24 cellular contexts compared by ENCODE assay signal in the genomic region with DNA sequence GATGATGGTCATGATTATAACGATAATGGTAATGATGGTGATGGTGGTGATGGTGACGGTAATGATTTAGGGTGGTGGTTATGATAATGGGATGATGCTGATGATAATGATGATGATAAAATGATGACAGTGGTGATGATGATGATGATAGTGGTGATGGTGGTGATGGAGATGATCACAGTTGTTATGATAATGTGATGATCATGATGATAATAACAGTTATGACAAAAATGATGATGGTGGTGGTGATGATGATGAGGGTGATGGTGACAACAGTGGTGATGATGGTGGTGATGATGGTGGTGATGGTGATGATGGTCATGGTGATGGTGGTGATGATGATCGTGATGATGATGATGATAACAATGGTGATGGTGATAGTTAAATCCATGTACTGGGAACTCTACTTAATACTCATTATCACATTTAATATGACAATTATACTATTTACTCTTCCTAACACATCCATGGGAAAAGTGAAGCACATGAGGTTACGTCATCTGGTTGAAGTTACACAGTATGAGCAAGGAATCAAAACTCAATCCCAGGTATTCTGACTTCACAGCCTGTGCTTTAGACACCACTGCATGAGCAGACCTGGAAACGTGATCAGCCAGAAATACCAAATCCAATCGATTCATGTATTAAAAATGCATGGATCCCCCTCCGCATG.
DNase-seq lines count a peak whose midpoint lies in the region; ATAC-seq, FAIRE-seq and TF ChIP-seq lines count a peak whose summit lies in the region.
"Had no signal": no experiment of that assay in that cellular context is flagged by ENCODE, and none has a peak within 500 bp of the region (broad histone marks: within the 10 kb centered on the region; RNA-seq: fewer than 3 reads in every experiment).

No MANE protein-coding gene starts in this region.

- intact Hi-C loops in cardiac septum (cut with DNase I) = no loop called here
- intact Hi-C loops in heart left ventricle (cut with DNase I) = no loop called here
- intact Hi-C loops in K562 (cut with micrococcal nuclease) = no loop called here

- no TSS peak for BruUV-seq in K562 (replicated peaks; lab: Mats Ljungman, UMichigan)

- H3K4me2 ChIP-seq in K562 (ENCODE audit: insufficient read depth, low read length) = no peak overlapping the region
- H3K4me2 ChIP-seq: BLaER1 had no signal

- TF ChIP-seq POLR2A in heart left ventricle (IDR thresholded peaks at IDR 0.05) (no peak), K562 (conservative IDR thresholded peaks at IDR 0.05) (no peak)

- peaks cover 3% of the 10 kb centered on the region for H3K36me3 Mint-ChIP-seq in activated CD4-positive, alpha-beta memory T cell treated with anti-CD3 and anti-CD28 coated beads, Interleukin-2, amount 10 ng/mL, durations not matched to agents 7 days and 5 days (ENCODE audit: low read depth)
- H3K36me3 Mint-ChIP-seq: CD4-positive, CD25-positive, alpha-beta regulatory T cell; CD8-positive, alpha-beta T cell had no signal

- no peak overlapping the region for H3K9ac ChIP-seq in K562 (ENCODE audit: insufficient read depth in 1 of 2, low read depth in 2 of 2, low read length in 2 of 2)
- H3K9ac ChIP-seq: BLaER1 had no signal

- DNase-seq in cardiac septum (ENCODE audit: low spot score) = peak; percentile 2
- no peak for DNase-seq in heart left ventricle
- DNase-seq in HTR-8/SVneo (ENCODE audit: insufficient read length, low spot score) = no peak
- no peak for DNase-seq in K562 (ENCODE audit: extremely low read depth in 1 of 4, low spot score in 3 of 4)
- no peak for DNase-seq in urothelium cell line (ENCODE audit: low spot score)
- no peak for DNase-seq in activated CD4-positive, alpha-beta memory T cell treated with anti-CD3 and anti-CD28 coated beads, Interleukin-2, amount 10 ng/mL, durations not matched to agents 7 days and 5 days
- DNase-seq in GDM1 (lab: John Stamatoyannopoulos, UW) = no peak
- DNase-seq: Caco-2; CD4-positive, CD25-positive, alpha-beta regulatory T cell; CD8-positive, alpha-beta T cell; DMS153; DND-41; GOT3; H7; HCEC 1CT had no signal

- H3K4me3 ChIP-seq in heart left ventricle = no peak overlapping the region
- no peak overlapping the region for H3K4me3 ChIP-seq in K562
- H3K4me3 ChIP-seq: BLaER1, GM12878 had no signal

- H3K27ac Mint-ChIP-seq in activated CD4-positive, alpha-beta memory T cell treated with anti-CD3 and anti-CD28 coated beads, Interleukin-2, amount 10 ng/mL, durations not matched to agents 7 days and 5 days = no peak overlapping the region
- H3K27ac Mint-ChIP-seq: B cell; CD4-positive, CD25-positive, alpha-beta regulatory T cell; CD8-positive, alpha-beta T cell had no signal

- H3K79me2 ChIP-seq in K562 (ENCODE audit: control insufficient read depth, insufficient read depth, low read length) = peaks cover 13% of the 10 kb centered on the region

- FAIRE-seq in HTR-8/SVneo (lab: Jason Lieb, UNC) = peak; percentile 76
- no peak for FAIRE-seq in K562 (lab: Jason Lieb, UNC)
- FAIRE-seq in urothelium cell line (lab: Jason Lieb, UNC) = peak; percentile 99
- FAIRE-seq: A204.1, G401.6, GM12878, GM18507 had no signal

- peaks cover 2% of the 10 kb centered on the region for H3K9me1 ChIP-seq in K562 (ENCODE audit: control insufficient read depth, insufficient read depth, low read length)

- H3K36me3 ChIP-seq in heart left ventricle (no peaks in the 10 kb centered on the region), K562 (ENCODE audit: control insufficient read depth, insufficient read depth, low read length) (peaks cover 8% of the 10 kb centered on the region)
- H3K36me3 ChIP-seq: BLaER1 had no signal

- TF ChIP-seq RAD21 in K562 (CRISPR knock-in tag; conservative IDR thresholded peaks at IDR 0.05 in 1 of 2, IDR thresholded peaks at IDR 0.05 in 1 of 2) = no peak

- H3K4me1 Mint-ChIP-seq in activated CD4-positive, alpha-beta memory T cell treated with anti-CD3 and anti-CD28 coated beads, Interleukin-2, amount 10 ng/mL, durations not matched to agents 7 days and 5 days = peaks cover 15% of the 10 kb centered on the region

- ATAC-seq in heart left ventricle = no peak
- no peak for ATAC-seq in K562
- ATAC-seq in HG02852 (IDR thresholded peaks at IDR 0.05; ENCODE audit: unreplicated experiment) = no peak
- ATAC-seq: CD8-positive, alpha-beta T cell; GM12878 had no signal

- H3K27me3 ChIP-seq in heart left ventricle = no peaks in the 10 kb centered on the region
- no peaks in the 10 kb centered on the region for H3K27me3 ChIP-seq in K562 (ENCODE audit: control insufficient read depth in 2 of 2, insufficient read depth in 2 of 2, low read length in 2 of 2)
- H3K27me3 ChIP-seq: BLaER1 had no signal

- in situ Hi-C loops in K562 (cut with MboI) = no loop called here

- no peak for TF ChIP-seq EP300 in K562 (IDR thresholded peaks at IDR 0.05; ENCODE audit: low read length)

- H3K4me3 Mint-ChIP-seq in activated CD4-positive, alpha-beta memory T cell treated with anti-CD3 and anti-CD28 coated beads, Interleukin-2, amount 10 ng/mL, durations not matched to agents 7 days and 5 days = no peak overlapping the region
- H3K4me3 Mint-ChIP-seq: B cell; CD4-positive, CD25-positive, alpha-beta regulatory T cell; CD8-positive, alpha-beta T cell had no signal

- CTCF ChIA-PET in K562 (lab: Yijun Ruan, JAX; ENCODE audit: low intra/inter-chr PET ratio) = no interaction called here
- CTCF ChIA-PET in activated CD4-positive, alpha-beta memory T cell treated with anti-CD3 and anti-CD28 coated beads, Interleukin-2, amount 10 ng/mL, durations not matched to agents 7 days and 5 days (lab: Charles Lee) = no interaction called here

- POLR2A ChIA-PET in K562 (lab: Yijun Ruan, JAX) = interaction anchor here (0.6 kb wide), 1 partner anchor 48 kb away, joined by 3 read pairs; no protein-coding TSS in a partner anchor
- POLR2A ChIA-PET in activated CD4-positive, alpha-beta memory T cell treated with anti-CD3 and anti-CD28 coated beads, Interleukin-2, amount 10 ng/mL, durations not matched to agents 7 days and 5 days (lab: Charles Lee) = no interaction called here

- H3K4me1 ChIP-seq in heart left ventricle = no peaks in the 10 kb centered on the region
- H3K4me1 ChIP-seq in K562 (replicated peaks in 1 of 2; ENCODE audit: control insufficient read depth in 2 of 2, insufficient read depth in 2 of 2, low read length in 2 of 2) = no peaks in the 10 kb centered on the region; a peak in 3 of 5 replicates

- H3K9me3 ChIP-seq in heart left ventricle = peaks cover 0 to 4% (median under 1%) of the 10 kb centered on the region in 12 donors
- H3K9me3 ChIP-seq in K562 (replicated peaks; ENCODE audit: control insufficient read depth, insufficient read depth, low read depth, low read length) = no peaks in the 10 kb centered on the region; the same call in 1 of the 2 replicates
- H3K9me3 ChIP-seq: BLaER1 had no signal

- H3K27me3 Mint-ChIP-seq in activated CD4-positive, alpha-beta memory T cell treated with anti-CD3 and anti-CD28 coated beads, Interleukin-2, amount 10 ng/mL, durations not matched to agents 7 days and 5 days = no peaks in the 10 kb centered on the region
- H3K27me3 Mint-ChIP-seq: B cell; CD4-positive, CD25-positive, alpha-beta regulatory T cell had no signal

- H4K20me1 ChIP-seq in K562 (replicated peaks; ENCODE audit: control insufficient read depth, insufficient read depth, low read length) = peaks cover 13% of the 10 kb centered on the region
- H4K20me1 ChIP-seq: BLaER1 had no signal

- H2AFZ ChIP-seq in K562 (ENCODE audit: low read depth, low read length) = no peak overlapping the region

- H3K9me3 Mint-ChIP-seq in activated CD4-positive, alpha-beta memory T cell treated with anti-CD3 and anti-CD28 coated beads, Interleukin-2, amount 10 ng/mL, durations not matched to agents 7 days and 5 days = peaks cover 14% of the 10 kb centered on the region

- no peak overlapping the region for H3K27ac ChIP-seq in heart left ventricle
- H3K27ac ChIP-seq in K562 (ENCODE audit: extremely low read depth, low read depth, low read length) = no peak overlapping the region
- H3K27ac ChIP-seq: 22Rv1, BLaER1, C4-2B had no signal

- TF ChIP-seq CTCF in heart left ventricle (IDR thresholded peaks at IDR 0.05) (no peak), K562 (IDR thresholded peaks at IDR 0.05 in 2 of 3, conservative IDR thresholded peaks at IDR 0.05 in 1 of 3; ENCODE audit: insufficient read depth in 2 of 3, low read depth in 1 of 3, low read length in 3 of 3) (no peak)

- 92 to 94% (median 94%) methylated on average over 7 of the region's 7 CpGs for WGBS in heart left ventricle, 4 donors
- WGBS in K562 (ENCODE audit: insufficient coverage, low coverage, missing lambda C conversion rate) = 88% methylated on average over 7 of the region's 7 CpGs

TF ChIP-seq in K562, 482 proteins besides CTCF, POLR2A, EP300 and RAD21 (continues in another document):
- TF ChIP-seq, protein P1, sequence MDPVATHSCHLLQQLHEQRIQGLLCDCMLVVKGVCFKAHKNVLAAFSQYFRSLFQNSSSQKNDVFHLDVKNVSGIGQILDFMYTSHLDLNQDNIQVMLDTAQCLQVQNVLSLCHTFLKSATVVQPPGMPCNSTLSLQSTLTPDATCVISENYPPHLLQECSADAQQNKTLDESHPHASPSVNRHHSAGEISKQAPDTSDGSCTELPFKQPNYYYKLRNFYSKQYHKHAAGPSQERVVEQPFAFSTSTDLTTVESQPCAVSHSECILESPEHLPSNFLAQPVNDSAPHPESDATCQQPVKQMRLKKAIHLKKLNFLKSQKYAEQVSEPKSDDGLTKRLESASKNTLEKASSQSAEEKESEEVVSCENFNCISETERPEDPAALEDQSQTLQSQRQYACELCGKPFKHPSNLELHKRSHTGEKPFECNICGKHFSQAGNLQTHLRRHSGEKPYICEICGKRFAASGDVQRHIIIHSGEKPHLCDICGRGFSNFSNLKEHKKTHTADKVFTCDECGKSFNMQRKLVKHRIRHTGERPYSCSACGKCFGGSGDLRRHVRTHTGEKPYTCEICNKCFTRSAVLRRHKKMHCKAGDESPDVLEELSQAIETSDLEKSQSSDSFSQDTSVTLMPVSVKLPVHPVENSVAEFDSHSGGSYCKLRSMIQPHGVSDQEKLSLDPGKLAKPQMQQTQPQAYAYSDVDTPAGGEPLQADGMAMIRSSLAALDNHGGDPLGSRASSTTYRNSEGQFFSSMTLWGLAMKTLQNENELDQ (CRISPR knock-in tag; IDR thresholded peaks at IDR 0.05; ENCODE audit: borderline replicate concordance) = no peak
- TF ChIP-seq RFX5 (IDR thresholded peaks at IDR 0.05; ENCODE audit: low read depth, low read length) = no peak
- no peak for TF ChIP-seq MTA1 (IDR thresholded peaks at IDR 0.05; ENCODE audit: borderline replicate concordance)
- no peak for TF ChIP-seq BRCA1 (IDR thresholded peaks at IDR 0.05)
- TF ChIP-seq BRCA1 (CRISPR knock-in tag; IDR thresholded peaks at IDR 0.05) = no peak
- TF ChIP-seq CBX8 (IDR thresholded peaks at IDR 0.05; ENCODE audit: borderline replicate concordance, extremely low read depth, low read depth, low read length, poor library complexity, severe bottlenecking) = no peak
- TF ChIP-seq MAZ (CRISPR knock-in tag; conservative IDR thresholded peaks at IDR 0.05 in 1 of 2, IDR thresholded peaks at IDR 0.05 in 1 of 2) = no peak
- TF ChIP-seq YBX1 (IDR thresholded peaks at IDR 0.05) = no peak
- TF ChIP-seq TBL1XR1 (IDR thresholded peaks at IDR 0.05; ENCODE audit: low read length in 2 of 2) = no peak
- TF ChIP-seq DACH1 (IDR thresholded peaks at IDR 0.05; ENCODE audit: partially characterized antibody) = peak; percentile 31
- no peak for TF ChIP-seq MXI1 (IDR thresholded peaks at IDR 0.05; ENCODE audit: low read depth, low read length)
